In the genomic region with DNA sequence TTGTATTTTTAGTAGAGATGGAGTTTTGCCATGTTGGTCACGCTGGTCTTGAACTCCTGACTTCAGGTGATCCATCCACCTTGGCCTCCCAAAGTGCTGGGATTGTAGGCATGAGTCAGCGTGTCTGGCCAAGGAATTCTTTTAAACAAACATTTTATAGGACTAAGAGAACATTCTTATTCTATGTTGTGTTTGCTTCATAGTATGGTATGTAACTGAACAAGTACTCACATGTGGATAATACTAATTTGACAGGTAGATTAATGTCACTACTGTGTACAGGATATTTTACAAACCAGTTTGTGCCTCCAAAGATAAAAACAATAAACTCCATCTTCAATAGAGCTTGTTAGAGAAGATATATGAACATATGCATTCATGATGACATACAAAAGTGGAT, we compare ENCODE assay signal across 18 cellular contexts.
DNase-seq lines count a peak whose midpoint lies in the region; FAIRE-seq and TF ChIP-seq lines count a peak whose summit lies in the region.
"Had no signal": no experiment of that assay in that cellular context is flagged by ENCODE, and none has a peak within 500 bp of the region (broad histone marks: within the 10 kb centered on the region; RNA-seq: fewer than 3 reads in every experiment).

No MANE protein-coding gene starts in this region.

- H3K4me3 Mint-ChIP-seq in MCF 10A (ENCODE audit: unreplicated experiment) = no peak overlapping the region
- H3K4me3 Mint-ChIP-seq: CD4-positive, alpha-beta T cell; GM23338 had no signal

- H4K20me1 ChIP-seq in keratinocyte (ENCODE audit: control insufficient read depth, extremely low read depth, insufficient read depth, low read length) = no peaks in the 10 kb centered on the region

- H3K4me1 Mint-ChIP-seq in MCF 10A (ENCODE audit: insufficient read depth, unreplicated experiment) = peaks cover 5% of the 10 kb centered on the region
- H3K4me1 Mint-ChIP-seq: GM23338 had no signal

- H3K27ac ChIP-seq in breast epithelium (no peak overlapping the region), keratinocyte (ENCODE audit: control insufficient read depth, insufficient read depth, low read length) (no peak overlapping the region)
- H3K27ac ChIP-seq: 22Rv1, A549, C4-2B had no signal

- no peaks in the 10 kb centered on the region for H3K9me1 ChIP-seq in keratinocyte (ENCODE audit: control insufficient read depth, extremely low read depth, insufficient read depth, low read length)

- H3K27me3 Mint-ChIP-seq in MCF 10A (ENCODE audit: insufficient read depth, unreplicated experiment) = no peaks in the 10 kb centered on the region
- H3K27me3 Mint-ChIP-seq: CD4-positive, alpha-beta T cell had no signal

- no peak overlapping the region for H3K9ac ChIP-seq in keratinocyte (ENCODE audit: control insufficient read depth, extremely low read depth, insufficient read depth, low read length)

- no peak for TF ChIP-seq POLR2A in breast epithelium (IDR thresholded peaks at IDR 0.05)

- H3K27me3 ChIP-seq in breast epithelium (no peaks in the 10 kb centered on the region), keratinocyte (ENCODE audit: control insufficient read depth, extremely low read depth, insufficient read depth, low read length) (no peaks in the 10 kb centered on the region), H7 (ENCODE audit: control insufficient read depth, insufficient read depth, low read length) (no peaks in the 10 kb centered on the region)

- H3K9me3 ChIP-seq in breast epithelium (no peaks in the 10 kb centered on the region), keratinocyte (ENCODE audit: control insufficient read depth, low read depth, low read length) (no peaks in the 10 kb centered on the region)
- H3K9me3 ChIP-seq: A549, Caco-2 had no signal

- POLR2A ChIA-PET in MCF 10A (lab: Yijun Ruan, JAX) = interaction anchor here (0.5 to 1.4 kb wide), 3 partner anchors 19 to 693 kb away, joined by 3 to 5 read pairs (median 3); no protein-coding TSS in a partner anchor

- no TSS peak for BruUV-seq in MCF 10A (replicated peaks; lab: Mats Ljungman, UMichigan)

- FAIRE-seq in keratinocyte (lab: Jason Lieb, UNC) = no peak
- FAIRE-seq: A549, D721Med, GM12891, H54, HepG2 had no signal

- DNase-seq in MCF 10A (ENCODE audit: unreplicated experiment) (peak; percentile 3), breast epithelium (ENCODE audit: low spot score in 2 of 2) (no peak), epithelial cell of esophagus (ENCODE audit: low read depth) (peak; percentile 85), keratinocyte (ENCODE audit: low read depth, low spot score) (peak; percentile 2), LoVo (ENCODE audit: low spot score) (no peak), H7 (no peak), nucleus accumbens (lab: John Stamatoyannopoulos, UW) (no peak)
- DNase-seq: AML-193; Caco-2; CD4-positive, alpha-beta T cell had no signal

- no peak overlapping the region for H3K4me2 ChIP-seq in keratinocyte (ENCODE audit: control insufficient read depth, extremely low read depth, insufficient read depth, low read depth, low read length)
- H3K4me2 ChIP-seq: A549, GM23338 had no signal

- H3K4me1 ChIP-seq in breast epithelium = no peaks in the 10 kb centered on the region
- H3K4me1 ChIP-seq in keratinocyte (ENCODE audit: control insufficient read depth, extremely low read depth, insufficient read depth, low read length) = no peaks in the 10 kb centered on the region
- H3K4me1 ChIP-seq: A549, Caco-2 had no signal

- no peak overlapping the region for H3K4me3 ChIP-seq in breast epithelium
- no peak overlapping the region for H3K4me3 ChIP-seq in epithelial cell of esophagus (ENCODE audit: low read length)
- H3K4me3 ChIP-seq in keratinocyte (ENCODE audit: control insufficient read depth in 2 of 3, extremely low read depth in 1 of 3, insufficient read depth in 2 of 3, low read depth in 1 of 3, low read length in 3 of 3) = no peak overlapping the region
- H3K4me3 ChIP-seq in H7 (ENCODE audit: insufficient read depth, low read depth, low read length) = no peak overlapping the region
- H3K4me3 ChIP-seq: A549, GM23338 had no signal

- H3K36me3 ChIP-seq in breast epithelium (no peaks in the 10 kb centered on the region), keratinocyte (ENCODE audit: control insufficient read depth in 2 of 2, extremely low read depth in 1 of 2, insufficient read depth in 2 of 2, low read length in 2 of 2) (no peaks in the 10 kb centered on the region), H7 (replicated peaks; ENCODE audit: control insufficient read depth, insufficient read depth, low read length) (no peaks in the 10 kb centered on the region)

- no peak overlapping the region for H2AFZ ChIP-seq in keratinocyte (ENCODE audit: control insufficient read depth, low read length)
- H2AFZ ChIP-seq: GM23338 had no signal

- CTCF ChIA-PET in MCF 10A (lab: Yijun Ruan, JAX) = interaction anchor here (0.7 kb wide), 1 partner anchor 303 kb away, joined by 3 read pairs; no protein-coding TSS in a partner anchor

- H3K9me3 Mint-ChIP-seq in MCF 10A (ENCODE audit: unreplicated experiment) = peaks cover 7% of the 10 kb centered on the region
- H3K9me3 Mint-ChIP-seq: GM23338 had no signal

- dilution Hi-C loops in keratinocyte (cut with MboI; ENCODE audit: extremely low pct_ligation_motif_present, low sequenced_read_pairs) = no loop called here

- intact Hi-C loops in MCF 10A (cut with micrococcal nuclease) = no loop called here
- intact Hi-C loops in breast epithelium (cut with DNase I; ENCODE audit: low total_unique reads) = no loop called here

- no peaks in the 10 kb centered on the region for H3K36me3 Mint-ChIP-seq in MCF 10A (ENCODE audit: insufficient read depth, unreplicated experiment)

- H3K27ac Mint-ChIP-seq in MCF 10A (ENCODE audit: low read depth, unreplicated experiment) = peak overlapping the region; percentile 89
- H3K27ac Mint-ChIP-seq: CD4-positive, alpha-beta T cell; GM23338 had no signal

- no peaks in the 10 kb centered on the region for H3K79me2 ChIP-seq in keratinocyte (ENCODE audit: control insufficient read depth, insufficient read depth, low read length)

- no peak for TF ChIP-seq CTCF in MCF 10A (IDR thresholded peaks at IDR 0.05; ENCODE audit: unreplicated experiment)
- TF ChIP-seq CTCF in breast epithelium (IDR thresholded peaks at IDR 0.05) = no peak
- no peak for TF ChIP-seq CTCF in epithelial cell of esophagus (IDR thresholded peaks at IDR 0.05; ENCODE audit: insufficient read depth, low read depth, low read length, missing control alignments)
- TF ChIP-seq CTCF in keratinocyte (optimal IDR thresholded peaks at IDR 0.05 in 1 of 3, IDR thresholded peaks at IDR 0.05 in 1 of 3, conservative IDR thresholded peaks at IDR 0.05 in 1 of 3; ENCODE audit: extremely low read depth in 1 of 3, insufficient read depth in 2 of 3, low read length in 3 of 3) = no peak

Comparison
In these comparisons a context has a peak if more than half of its experiments do, and no peak if none do; other contexts are left out.
1. DNase-seq: peak in MCF 10A (single experiment), epithelial cell of esophagus (single experiment) and keratinocyte (single experiment); none in breast epithelium (0 of 2), LoVo (single experiment), H7 (single experiment) and nucleus accumbens (0 of 56).